9 cellular contexts compared by ENCODE assay signal in the genomic region with DNA sequence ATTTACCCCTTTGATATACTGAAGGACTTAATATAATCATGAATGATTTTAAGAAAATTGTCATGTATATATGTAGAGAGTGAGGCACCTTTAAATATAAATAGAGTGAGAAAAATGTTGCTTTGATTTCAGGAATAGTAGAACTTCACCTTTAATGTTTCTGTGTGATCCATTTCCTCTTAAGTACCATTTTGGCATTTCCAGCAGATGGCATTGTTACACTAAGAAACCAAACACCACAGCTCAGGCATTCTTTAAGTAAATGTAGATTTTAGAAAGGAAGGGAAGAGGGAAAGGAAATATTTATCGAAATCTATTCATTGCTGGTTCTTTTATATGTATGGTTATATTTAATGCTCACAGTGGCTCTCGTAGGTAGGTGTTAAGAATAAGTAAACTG.
DNase-seq lines count a peak whose midpoint lies in the region; ATAC-seq and TF ChIP-seq lines count a peak whose summit lies in the region.
"Had no signal": no experiment of that assay in that cellular context is flagged by ENCODE, and none has a peak within 500 bp of the region (broad histone marks: within the 10 kb centered on the region; RNA-seq: fewer than 3 reads in every experiment).

No MANE protein-coding gene starts in this region.

- no peaks in the 10 kb centered on the region for H3K36me3 ChIP-seq in body of pancreas (replicated peaks in 1 of 2; ENCODE audit: insufficient read depth in 1 of 2, low read depth in 2 of 2)
- H3K36me3 ChIP-seq: SJSA1 had no signal

- no peak overlapping the region for H3K27ac ChIP-seq in body of pancreas
- H3K27ac ChIP-seq: SJSA1 had no signal

- no peaks in the 10 kb centered on the region for H3K36me3 Mint-ChIP-seq in HFFc6 (ENCODE audit: low read depth)
- H3K36me3 Mint-ChIP-seq in nephron progenitor cell (ENCODE audit: low read depth): no peaks in the 10 kb centered on the region
- H3K36me3 Mint-ChIP-seq: memory B cell had no signal

- H3K27ac Mint-ChIP-seq in HFFc6: no peak overlapping the region
- H3K27ac Mint-ChIP-seq in nephron progenitor cell: no peak overlapping the region
- H3K27ac Mint-ChIP-seq: memory B cell had no signal

- no peaks in the 10 kb centered on the region for H3K27me3 ChIP-seq in body of pancreas
- H3K27me3 ChIP-seq: SJSA1 had no signal

- no peak overlapping the region for H3K4me3 ChIP-seq in body of pancreas
- H3K4me3 ChIP-seq: SJSA1 had no signal

- peaks cover 30% of the 10 kb centered on the region for H3K9me3 Mint-ChIP-seq in HFFc6
- H3K9me3 Mint-ChIP-seq in nephron progenitor cell: peaks cover 15% of the 10 kb centered on the region

- TF ChIP-seq CTCF in HFFc6 (IDR thresholded peaks at IDR 0.05): peak; percentile 15; the same call in 1 of the 2 replicates
- TF ChIP-seq CTCF in body of pancreas (IDR thresholded peaks at IDR 0.05): peak in 5 of 7 experiments; percentile 28 to 42 (median 37)
- TF ChIP-seq CTCF in nephron progenitor cell (IDR thresholded peaks at IDR 0.05): peak; percentile 63

- intact Hi-C loops in body of pancreas (cut with DNase I): no loop called here

- 12 to 13% methylated on average over 2 of the region's 2 CpGs for WGBS in body of pancreas, 2 donors

- no peaks in the 10 kb centered on the region for H3K9me3 ChIP-seq in body of pancreas
- H3K9me3 ChIP-seq: SJSA1 had no signal

- TF ChIP-seq POLR2A in body of pancreas (IDR thresholded peaks at IDR 0.05): no peak

- H3K27me3 Mint-ChIP-seq in HFFc6 (ENCODE audit: insufficient read depth) (no peaks in the 10 kb centered on the region; the same call in 1 of the 2 replicates), nephron progenitor cell (ENCODE audit: low read depth, poor library complexity) (no peaks in the 10 kb centered on the region)
- H3K27me3 Mint-ChIP-seq: memory B cell had no signal

- no peaks in the 10 kb centered on the region for H3K4me1 Mint-ChIP-seq in HFFc6 (ENCODE audit: low read depth)
- H3K4me1 Mint-ChIP-seq in nephron progenitor cell: no peaks in the 10 kb centered on the region

- DNase-seq in HFFc6 (no peak), NCI-H2171 treated with DMSO at 0.1 percent for 48 hours (lab: John Stamatoyannopoulos, UW) (peak; percentile 64), body of pancreas (no peak), nephron progenitor cell (no peak)

- H3K4me1 ChIP-seq in body of pancreas: no peaks in the 10 kb centered on the region
- H3K4me1 ChIP-seq: SJSA1 had no signal

- ATAC-seq in body of pancreas: no peak
- ATAC-seq in GM19351 (IDR thresholded peaks at IDR 0.05; ENCODE audit: unreplicated experiment): no peak
- no peak for ATAC-seq in GM18520 (IDR thresholded peaks at IDR 0.05; ENCODE audit: unreplicated experiment)
- no peak for ATAC-seq in GM18502 (IDR thresholded peaks at IDR 0.05; ENCODE audit: poor library complexity, unreplicated experiment)

- H3K4me3 Mint-ChIP-seq in HFFc6 (no peak overlapping the region), nephron progenitor cell (no peak overlapping the region)
- H3K4me3 Mint-ChIP-seq: memory B cell had no signal
